In genomic region chrX:47749185-47749967, GRCh38 we compare ENCODE assay signal across 18 cellular contexts.
DNase-seq lines count a peak whose midpoint lies in the region; ATAC-seq and TF ChIP-seq lines count a peak whose summit lies in the region.
"Had no signal": no experiment of that assay in that cellular context is flagged by ENCODE, and none has a peak within 500 bp of the region (broad histone marks: within the 10 kb centered on the region; RNA-seq: fewer than 3 reads in every experiment).

No MANE protein-coding gene starts in this region.

- no peaks in the 10 kb centered on the region for H3F3A ChIP-seq in MM.1S (ENCODE audit: insufficient read depth, low read length)

- TF ChIP-seq CTCF in MM.1S (IDR thresholded peaks at IDR 0.05; ENCODE audit: low read length) = no peak

- no peaks in the 10 kb centered on the region for H3K79me2 ChIP-seq in MM.1S (ENCODE audit: low read length)

- no peak overlapping the region for H2AFZ ChIP-seq in MM.1S (ENCODE audit: low read length)

- H3K27me3 ChIP-seq in MM.1S (replicated peaks; ENCODE audit: insufficient read depth, low read length) = no peaks in the 10 kb centered on the region
- H3K27me3 ChIP-seq: esophagus squamous epithelium had no signal

- H3K4me3 ChIP-seq in MM.1S (ENCODE audit: low read length) (no peak overlapping the region), skeletal muscle cell (ENCODE audit: low read depth, low read length) (no peak overlapping the region)
- H3K4me3 ChIP-seq: adrenal gland, esophagus squamous epithelium had no signal

- H3K9ac ChIP-seq in MM.1S (ENCODE audit: low read length) = no peak overlapping the region
- H3K9ac ChIP-seq: KMS-11 had no signal

- no peak overlapping the region for H3K27ac ChIP-seq in MM.1S (ENCODE audit: low read length)
- H3K27ac ChIP-seq: C4-2B, esophagus squamous epithelium, KMS-11 had no signal

- H3K4me2 ChIP-seq in MM.1S (ENCODE audit: low read depth, low read length) = no peak overlapping the region
- H3K4me2 ChIP-seq: KMS-11 had no signal

- no peaks in the 10 kb centered on the region for H3K9me3 ChIP-seq in MM.1S (replicated peaks; ENCODE audit: insufficient read depth, low read length)
- H3K9me3 ChIP-seq: adrenal gland, esophagus squamous epithelium had no signal

- DNase-seq in MM.1S = peak; percentile 15
- DNase-seq in cerebellum (ENCODE audit: low spot score) = peak; percentile 39
- peak; percentile 72 for DNase-seq in skeletal muscle cell (ENCODE audit: low read depth)
- DNase-seq in hypothalamus (lab: John Stamatoyannopoulos, UW) = no peak
- DNase-seq: activated CD4-positive, alpha-beta T cell treated with anti-CD3 and anti-CD28 coated beads, Interleukin-2, amount 10 ng/mL, durations not matched to agents 24 days and 14 days; DND-41; esophagus squamous epithelium; left ventricle myocardium superior; natural killer cell; NCI-H1694; NCI-H510A treated with DMSO at 0.1 percent for 48 hours; stimulated activated CD4-positive, alpha-beta T cell treated with anti-CD3 and anti-CD28 coated beads, Interleukin-4, amount 100 ng/mL, for 24 hours had no signal

- ATAC-seq in GM19025 (IDR thresholded peaks at IDR 0.05; ENCODE audit: low read depth, unreplicated experiment) = peak; percentile 53
- ATAC-seq in GM21619 (IDR thresholded peaks at IDR 0.05; ENCODE audit: unreplicated experiment) = no peak
- no peak for ATAC-seq in GM18502 (IDR thresholded peaks at IDR 0.05; ENCODE audit: poor library complexity, unreplicated experiment)
- ATAC-seq: left ventricle myocardium superior, natural killer cell had no signal

- no peaks in the 10 kb centered on the region for H3K9me2 ChIP-seq in MM.1S (replicated peaks; ENCODE audit: insufficient read depth, low read length)

- H4K20me1 ChIP-seq in MM.1S (ENCODE audit: insufficient read depth, low read length) = no peaks in the 10 kb centered on the region

- H3K4me1 ChIP-seq in MM.1S (ENCODE audit: low read length) = no peaks in the 10 kb centered on the region
- H3K4me1 ChIP-seq: adrenal gland, esophagus squamous epithelium had no signal

- no peaks in the 10 kb centered on the region for H3K36me3 ChIP-seq in MM.1S (replicated peaks; ENCODE audit: insufficient read depth, low read length)
- H3K36me3 ChIP-seq: adrenal gland, esophagus squamous epithelium had no signal

Comparison
In these comparisons a context has a peak if more than half of its experiments do, and no peak if none do; other contexts are left out.
1. DNase-seq: peak in MM.1S (single experiment), cerebellum (single experiment) and skeletal muscle cell (single experiment); none in hypothalamus (0 of 51).